10 cellular contexts compared by ENCODE assay signal in the genomic region with DNA sequence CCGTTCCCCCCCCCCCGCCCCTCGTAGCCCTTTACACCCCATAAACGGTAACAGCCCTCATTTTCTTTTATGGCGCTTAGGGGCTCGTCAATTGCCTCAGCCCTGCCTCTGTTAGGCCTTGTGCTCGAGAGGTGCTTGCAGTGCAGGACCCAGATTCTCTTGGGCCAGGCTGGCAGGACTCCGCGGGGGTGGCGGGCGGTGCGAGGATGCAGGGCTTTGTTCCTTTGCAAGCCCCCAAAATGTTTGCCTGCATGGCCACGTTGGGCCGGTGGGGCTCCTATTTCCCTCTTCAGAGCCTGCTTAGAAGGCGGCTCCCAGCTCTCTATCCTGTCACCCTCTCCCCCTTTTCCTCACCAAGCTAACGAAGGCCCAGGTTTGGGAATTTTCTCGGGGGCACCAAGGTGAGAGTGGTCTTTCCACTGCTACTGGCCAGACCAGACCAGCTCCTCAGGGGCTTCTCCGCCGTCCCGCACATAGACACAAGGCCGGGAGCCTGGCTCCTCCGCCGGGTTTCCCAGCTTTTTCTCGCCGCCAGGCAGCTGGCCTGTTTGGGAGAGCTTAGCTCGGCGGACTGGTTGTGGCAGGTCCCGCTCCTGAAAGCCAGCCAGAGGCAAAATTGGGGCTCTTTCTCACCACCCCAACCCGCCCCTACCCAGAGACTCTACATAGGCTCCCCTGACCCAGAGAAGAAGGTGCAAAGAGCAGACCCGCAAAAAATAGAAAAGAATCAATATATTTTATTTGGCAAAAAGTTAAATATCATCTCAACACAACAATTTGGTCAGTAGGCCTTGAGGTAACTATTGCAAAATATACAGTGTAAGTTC. TPM values are rescaled to one million over a fixed set of nuclear protein-coding genes. Genes with fewer than 3 reads are reported as not detected.
DNase-seq lines count a peak whose midpoint lies in the region; ATAC-seq and TF ChIP-seq lines count a peak whose summit lies in the region.
"Had no signal": no experiment of that assay in that cellular context is flagged by ENCODE, and none has a peak within 500 bp of the region (broad histone marks: within the 10 kb centered on the region; RNA-seq: fewer than 3 reads in every experiment).

No MANE protein-coding gene starts in this region.

- no peak overlapping the region for H3K27ac Mint-ChIP-seq in CD4-positive, alpha-beta T cell
- H3K27ac Mint-ChIP-seq: activated naive CD4-positive, alpha-beta T cell treated with anti-CD3 and anti-CD28 coated beads, Interleukin-2, amount 50 U/mL, for 24 hours had no signal

- peaks cover 4% of the 10 kb centered on the region for H3K36me3 Mint-ChIP-seq in CD4-positive, alpha-beta T cell (ENCODE audit: low read depth)
- H3K36me3 Mint-ChIP-seq: activated naive CD4-positive, alpha-beta T cell treated with anti-CD3 and anti-CD28 coated beads, Interleukin-2, amount 50 U/mL, for 24 hours had no signal

- H3K9me3 Mint-ChIP-seq in CD4-positive, alpha-beta T cell = no peaks in the 10 kb centered on the region
- H3K9me3 Mint-ChIP-seq: activated naive CD4-positive, alpha-beta T cell treated with anti-CD3 and anti-CD28 coated beads, Interleukin-2, amount 50 U/mL, for 24 hours had no signal

- no peak overlapping the region for H3K27ac ChIP-seq in CD4-positive, alpha-beta T cell (ENCODE audit: low read depth, low read length)
- H3K27ac ChIP-seq in KMS-11 = no peak overlapping the region
- H3K27ac ChIP-seq in SJCRH30 = no peak overlapping the region
- H3K27ac ChIP-seq in caudate nucleus (ENCODE audit: low read depth, low read length) = no peak overlapping the region

- no peaks in the 10 kb centered on the region for H3K9me3 ChIP-seq in CD4-positive, alpha-beta T cell (ENCODE audit: control insufficient read depth, low read length)
- H3K9me3 ChIP-seq in SJCRH30 (replicated peaks) = no peaks in the 10 kb centered on the region

- DNase-seq in CD4-positive, alpha-beta T cell = peak in 1 of 10 experiments; percentile 31
- DNase-seq in fibroblast of mammary gland (ENCODE audit: low read depth) (peak; percentile 32), posterior vena cava (ENCODE audit: low spot score) (peak; percentile 82), SJCRH30 (no peak), ecto neural progenitor cell (ENCODE audit: low spot score) (no peak), caudate nucleus (lab: John Stamatoyannopoulos, UW) (no peak)
- DNase-seq: NCI-H69 had no signal

- H3K4me3 Mint-ChIP-seq in CD4-positive, alpha-beta T cell = peak overlapping the region; percentile 25

- no peak overlapping the region for H3K9ac ChIP-seq in KMS-11

- no peak overlapping the region for H3K4me2 ChIP-seq in KMS-11

- peaks cover 45% of the 10 kb centered on the region for H3K4me1 Mint-ChIP-seq in CD4-positive, alpha-beta T cell (ENCODE audit: low read depth)

- no peaks in the 10 kb centered on the region for H3K79me2 ChIP-seq in KMS-11 (ENCODE audit: insufficient read depth, low read depth)

- peaks cover 96% of the 10 kb centered on the region for H3K27me3 ChIP-seq in CD4-positive, alpha-beta T cell (ENCODE audit: control insufficient read depth, insufficient read depth, low read length)
- no peaks in the 10 kb centered on the region for H3K27me3 ChIP-seq in KMS-11 (ENCODE audit: insufficient read depth, low read depth)
- H3K27me3 ChIP-seq in SJCRH30 = no peaks in the 10 kb centered on the region

- H2AFZ ChIP-seq in KMS-11 (ENCODE audit: low read depth) = peak overlapping the region; percentile 100; the same call in 1 of the 2 replicates

- H4K20me1 ChIP-seq in KMS-11 (ENCODE audit: insufficient read depth) = no peaks in the 10 kb centered on the region

- H3K27me3 Mint-ChIP-seq in CD4-positive, alpha-beta T cell = peaks cover 93% of the 10 kb centered on the region

- no peak for TF ChIP-seq CTCF in CD4-positive, alpha-beta T cell (IDR thresholded peaks at IDR 0.05)
- TF ChIP-seq CTCF in KMS-11 (conservative IDR thresholded peaks at IDR 0.05; ENCODE audit: low read depth, low read length) = no peak
- TF ChIP-seq CTCF in fibroblast of mammary gland (conservative IDR thresholded peaks at IDR 0.05; ENCODE audit: control insufficient read depth, insufficient read depth, low read depth, low read length) = no peak

- intact Hi-C loops in CD4-positive, alpha-beta T cell (cut with DNase I, micrococcal nuclease) = loop anchor here (1.0 to 10.0 kb wide), 12 partner anchors 308 to 1310 kb away; partner anchors contain the start of gene SNX10 (in 1 of the 2)
- intact Hi-C loops in posterior vena cava (cut with DNase I) = loop anchor here (5.0 to 10.0 kb wide), 5 partner anchors 787 to 1307 kb away; partner anchors contain the start of genes CBX3 (in 1 of the 2) and HNRNPA2B1 (in 1 of the 2)

- no peak for ATAC-seq in CD4-positive, alpha-beta T cell (ENCODE audit: poor library complexity)
- ATAC-seq in GM18873 (IDR thresholded peaks at IDR 0.05; ENCODE audit: low FRiP score, unreplicated experiment) = no peak

- H3K4me3 ChIP-seq in KMS-11 (IDR thresholded peaks at IDR 0.05; ENCODE audit: insufficient read depth, low read depth, low read length) (no peak overlapping the region), fibroblast of mammary gland (ENCODE audit: control insufficient read depth, low read depth, low read length) (peak overlapping the region; percentile 77), SJCRH30 (no peak overlapping the region)

- CTCF ChIA-PET in CD4-positive, alpha-beta T cell (lab: Charles Lee) = interaction anchor here (0.7 to 3.7 kb wide), 16 partner anchors 10 to 1272 kb away, joined by 3 to 51 read pairs (median 6); partner anchors contain the start of gene HOXA3

- POLR2A ChIA-PET in CD4-positive, alpha-beta T cell (lab: Charles Lee) = interaction anchor here (0.8 to 1.6 kb wide), 7 partner anchors 9 to 482 kb away, joined by 3 to 8 read pairs (median 6); no protein-coding TSS in a partner anchor

- H3K36me3 ChIP-seq in KMS-11 (ENCODE audit: insufficient read depth) (no peaks in the 10 kb centered on the region), SJCRH30 (no peaks in the 10 kb centered on the region)

- H3K4me1 ChIP-seq in KMS-11 (ENCODE audit: low read depth, poor library complexity, severe bottlenecking) (no peaks in the 10 kb centered on the region), SJCRH30 (peaks cover 3% of the 10 kb centered on the region; the same call in 1 of the 2 replicates)

RNA-seq across cellular contexts. Expression of gene HOXA9, which starts 3.4 kb away (rescaled TPM):
- total RNA-seq in CD4-positive, alpha-beta T cell = not detected
- 1 to 10 TPM; 7.4 TPM for total RNA-seq in posterior vena cava
- 0.10 and 0.30 TPM in 2 replicates for total RNA-seq in SJCRH30 (2014; rRNA removed; shearing (Covaris generic))

RNA-seq across cellular contexts. Expression of gene HOXA7, which starts 5.5 kb away (rescaled TPM):
- not detected for total RNA-seq in CD4-positive, alpha-beta T cell
- total RNA-seq in posterior vena cava = 1 to 10 TPM; 6.2 to 6.7 TPM
- 38.6 and 40.4 TPM in 2 replicates for total RNA-seq in SJCRH30 (2014; rRNA removed; shearing (Covaris generic))

RNA-seq across cellular contexts. Expression of gene HOXA3, which starts 9.6 kb away (rescaled TPM):
- not detected for total RNA-seq in CD4-positive, alpha-beta T cell
- total RNA-seq in posterior vena cava = 1 to 10 TPM; 7.2 to 9.3 TPM
- 12.0 and 12.2 TPM in 2 replicates for total RNA-seq in SJCRH30 (2014; rRNA removed; shearing (Covaris generic))

RNA-seq across cellular contexts. Expression of gene HOXA10, which starts 12.2 kb away (rescaled TPM):
- not detected for total RNA-seq in CD4-positive, alpha-beta T cell
- total RNA-seq in posterior vena cava = 1 to 10 TPM; 8.9 to 9.2 TPM
- total RNA-seq in SJCRH30 (2014; rRNA removed; shearing (Covaris generic)) = 16.2 and 17.2 TPM in 2 replicates

RNA-seq across cellular contexts. Expression of gene HOXA6, which starts 14.4 kb away (rescaled TPM):
- total RNA-seq in CD4-positive, alpha-beta T cell = not detected
- 1 to 10 TPM; 8.6 to 9.1 TPM for total RNA-seq in posterior vena cava
- total RNA-seq in SJCRH30 (2014; rRNA removed; shearing (Covaris generic)) = 3.8 and 4.6 TPM in 2 replicates

Comparison
In these comparisons a context has a peak if more than half of its experiments do, and no peak if none do; other contexts are left out.
1. DNase-seq: peak in fibroblast of mammary gland (single experiment) and posterior vena cava (single experiment); none in SJCRH30 (0 of 2), ecto neural progenitor cell (single experiment) and caudate nucleus (0 of 61).
2. RNA of gene HOXA7, which starts 5.5 kb away (total RNA-seq): 38.6 to 40.4 TPM in SJCRH30 and 6.2 to 6.7 TPM in posterior vena cava; not detected in CD4-positive, alpha-beta T cell; every median in the first group is over 4 times any median in the second.
3. RNA of gene HOXA3, which starts 9.6 kb away (total RNA-seq): 12.0 to 12.2 TPM in SJCRH30 and 7.2 to 9.3 TPM in posterior vena cava; not detected in CD4-positive, alpha-beta T cell; every median in the first group is over 4 times any median in the second.